ENCODE assay signal across 8 cellular contexts in the genomic region with DNA sequence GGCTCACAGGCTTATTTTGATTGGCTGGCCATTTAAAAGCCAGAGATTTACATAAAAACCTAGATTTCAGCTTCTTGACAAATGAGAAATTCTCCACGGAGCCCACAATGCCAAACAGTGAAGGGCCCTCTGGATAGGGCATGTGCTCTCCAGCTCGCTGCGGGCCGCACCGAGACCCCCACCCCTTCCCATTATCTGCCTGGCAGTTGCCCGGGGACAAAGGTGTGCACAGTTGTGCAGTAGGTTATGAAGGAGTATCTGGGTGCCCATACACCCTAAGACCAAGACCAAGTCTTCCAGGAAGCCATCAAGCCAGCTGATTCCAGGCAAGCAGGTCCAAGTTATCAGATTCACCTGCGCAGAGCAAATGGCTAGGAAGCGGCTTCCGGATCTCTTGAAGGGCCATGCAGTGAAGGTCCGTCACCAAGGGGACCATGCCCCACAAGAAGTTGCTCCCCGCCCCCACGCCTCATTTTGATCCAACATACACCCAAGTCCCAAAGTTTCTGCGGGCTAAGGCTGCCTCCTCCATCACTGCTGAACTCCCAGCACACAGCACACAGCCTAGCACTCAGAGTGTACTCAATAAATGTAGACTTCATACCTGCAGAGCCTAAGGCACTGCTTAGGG. TPM values are rescaled to one million over a fixed set of nuclear protein-coding genes. Genes with fewer than 3 reads are reported as not detected.
DNase-seq lines count a peak whose midpoint lies in the region; ATAC-seq and TF ChIP-seq lines count a peak whose summit lies in the region.

No MANE protein-coding gene starts in this region.

- H3K4me3 ChIP-seq in astrocyte of the cerebellum (ENCODE audit: low read depth, low read length) (peak overlapping the region; percentile 94), thymus (ENCODE audit: low read length) (peak overlapping the region; percentile 69)

- no peaks in the 10 kb centered on the region for H3K27me3 ChIP-seq in thymus (ENCODE audit: control insufficient read depth, insufficient read depth)

- H3K4me1 ChIP-seq in thymus (ENCODE audit: control insufficient read depth, insufficient read depth, low read length): peaks cover 9% of the 10 kb centered on the region

- no peaks in the 10 kb centered on the region for H3K9me3 Mint-ChIP-seq in T-helper 1 cell treated with Interleukin-12 subunit alpha and Interleukin-12 subunit beta and Interleukin-4 antibody, amounts not matched to agents 30 μg/mL and 1 μg/mL, for 36 hours

- no peaks in the 10 kb centered on the region for H3K27me3 Mint-ChIP-seq in T-helper 1 cell treated with Interleukin-12 subunit alpha and Interleukin-12 subunit beta and Interleukin-4 antibody, amounts not matched to agents 30 μg/mL and 1 μg/mL, for 36 hours (ENCODE audit: low read depth)

- H3K36me3 Mint-ChIP-seq in T-helper 1 cell treated with Interleukin-12 subunit alpha and Interleukin-12 subunit beta and Interleukin-4 antibody, amounts not matched to agents 30 μg/mL and 1 μg/mL, for 36 hours (ENCODE audit: low read depth): peaks cover 6% of the 10 kb centered on the region

- no peak for DNase-seq in T-helper 1 cell
- DNase-seq in astrocyte of the cerebellum (ENCODE audit: low read depth): no peak
- no peak for DNase-seq in left lobe of liver (ENCODE audit: low spot score)
- no peak for DNase-seq in T1000 (lab: John Stamatoyannopoulos, UW)
- no peak for DNase-seq in DMS114 treated with DMSO at 0.1 percent for 48 hours (lab: John Stamatoyannopoulos, UW; ENCODE audit: unreplicated experiment)

- WGBS in thymus: 95% methylated on average over 13 of the region's 13 CpGs

- no peak for TF ChIP-seq CTCF in astrocyte of the cerebellum (IDR thresholded peaks at IDR 0.05; ENCODE audit: low read depth, low read length, missing control alignments)

- H3K9me3 ChIP-seq in thymus (ENCODE audit: control insufficient read depth): no peaks in the 10 kb centered on the region

- ATAC-seq in left lobe of liver (peak; percentile 3), GM19351 (IDR thresholded peaks at IDR 0.05; ENCODE audit: unreplicated experiment) (no peak)

- no peak overlapping the region for H3K27ac ChIP-seq in thymus (ENCODE audit: low read depth)

- H3K36me3 ChIP-seq in thymus (ENCODE audit: control insufficient read depth, insufficient read depth): peaks cover 3% of the 10 kb centered on the region

- in situ Hi-C loops in astrocyte of the cerebellum (cut with HindIII; ENCODE audit: low sequenced_read_pairs): no loop called here

- peak overlapping the region; percentile 93 for H3K4me3 Mint-ChIP-seq in T-helper 1 cell treated with Interleukin-12 subunit alpha and Interleukin-12 subunit beta and Interleukin-4 antibody, amounts not matched to agents 30 μg/mL and 1 μg/mL, for 36 hours

- H3K27ac Mint-ChIP-seq in T-helper 1 cell treated with Interleukin-12 subunit alpha and Interleukin-12 subunit beta and Interleukin-4 antibody, amounts not matched to agents 30 μg/mL and 1 μg/mL, for 36 hours: peak overlapping the region; percentile 95

- peaks cover 22% of the 10 kb centered on the region for H3K4me1 Mint-ChIP-seq in T-helper 1 cell treated with Interleukin-12 subunit alpha and Interleukin-12 subunit beta and Interleukin-4 antibody, amounts not matched to agents 30 μg/mL and 1 μg/mL, for 36 hours (ENCODE audit: low read depth)

RNA-seq across cellular contexts. Expression of a gene that starts 1.3 kb away (rescaled TPM):
- 56.4 TPM for total RNA-seq in left lobe of liver
- polyA plus RNA-seq in thymus: 48.9 TPM

RNA-seq across cellular contexts. Expression of a gene that starts 35.2 kb away (rescaled TPM):
- total RNA-seq in left lobe of liver: 12.6 TPM
- polyA plus RNA-seq in thymus: 8.7 TPM
